1 cellular context compared by ENCODE assay signal in genomic region chr1:198650506-198650905, GRCh38.
TF ChIP-seq lines count a peak whose summit lies in the region.

No MANE protein-coding gene starts in this region.

TF ChIP-seq in H1, 55 proteins besides CTCF, POLR2A, EP300 and RAD21:
- TF ChIP-seq TBP (IDR thresholded peaks at IDR 0.05; ENCODE audit: low read depth, low read length): no peak
- TF ChIP-seq SIN3A (conservative IDR thresholded peaks at IDR 0.05 in 1 of 2, IDR thresholded peaks at IDR 0.05 in 1 of 2; ENCODE audit: low read depth in 1 of 2, low read length in 2 of 2): no peak
